ENCODE assay signal across 21 cellular contexts in the genomic region with DNA sequence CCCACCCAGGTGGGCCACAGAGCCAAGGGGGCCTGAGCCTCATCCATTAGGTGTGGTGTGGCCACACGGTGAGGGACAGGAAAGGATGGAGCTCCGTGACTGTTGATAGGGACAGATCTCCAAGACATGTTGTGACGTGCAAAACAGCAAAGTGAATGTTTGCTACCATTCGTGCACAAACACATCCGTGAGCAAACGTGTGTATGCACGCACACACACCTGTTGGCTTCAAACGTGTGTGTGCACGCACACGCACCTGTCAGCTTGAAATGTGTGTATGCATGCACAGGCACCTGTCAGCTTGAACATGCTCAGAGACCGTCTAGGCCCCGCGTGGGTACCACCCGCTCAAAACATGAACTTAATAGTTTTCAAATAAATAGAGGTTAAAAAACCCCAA. TPM values are rescaled to one million over a fixed set of nuclear protein-coding genes. Genes with fewer than 3 reads are reported as not detected.
DNase-seq lines count a peak whose midpoint lies in the region; ATAC-seq, FAIRE-seq and TF ChIP-seq lines count a peak whose summit lies in the region.
"Had no signal": no experiment of that assay in that cellular context is flagged by ENCODE, and none has a peak within 500 bp of the region (broad histone marks: within the 10 kb centered on the region; RNA-seq: fewer than 3 reads in every experiment).

No MANE protein-coding gene starts in this region.

- no peak overlapping the region for H4K91ac ChIP-seq in H1 (replicated peaks; ENCODE audit: insufficient read length, low read length)

- SMC1A ChIA-PET in GM12878 (lab: Charles Lee; ENCODE audit: uncharacterized antibody, unreplicated experiment), result interaction anchor here (0.5 kb wide), 1 partner anchor 456 kb away, joined by 3 read pairs; no protein-coding TSS in a partner anchor

- no peak for FAIRE-seq in GM12878 (lab: Jason Lieb, UNC)
- no peak for FAIRE-seq in H1 (lab: Jason Lieb, UNC)
- FAIRE-seq: G401.6, GM12891, GM18507 had no signal

- no peaks in the 10 kb centered on the region; the same call in 2 of the 3 replicates for H3K9me3 ChIP-seq in GM12878 (replicated peaks; ENCODE audit: control insufficient read depth, insufficient read depth, low read length)
- peaks cover 3 to 4% of the 10 kb centered on the region in 2 experiments; a peak in 1 of 4 replicates for H3K9me3 ChIP-seq in H1 (ENCODE audit: insufficient read depth in 2 of 2, low read depth in 1 of 2, low read length in 1 of 2)
- H3K9me3 ChIP-seq in osteoblast (ENCODE audit: low read depth, low read length), result no peaks in the 10 kb centered on the region
- H3K9me3 ChIP-seq: BLaER1, Caco-2 had no signal

- H3K79me2 ChIP-seq in GM12878 (ENCODE audit: control insufficient read depth, insufficient read depth, low read length) (no peaks in the 10 kb centered on the region), H1 (ENCODE audit: control insufficient read depth in 1 of 2, insufficient read depth in 2 of 2, low read length in 2 of 2) (no peaks in the 10 kb centered on the region), osteoblast (ENCODE audit: insufficient read depth, low read length) (no peaks in the 10 kb centered on the region)

- TF ChIP-seq EP300 in GM12878 (IDR thresholded peaks at IDR 0.05; ENCODE audit: borderline replicate concordance in 1 of 2, control insufficient read depth in 1 of 2, low read depth in 2 of 2, low read length in 2 of 2), result no peak
- no peak for TF ChIP-seq EP300 in H1 (IDR thresholded peaks at IDR 0.05; ENCODE audit: borderline replicate concordance in 1 of 2, low read depth in 2 of 2, low read length in 2 of 2)

- H3K23me2 ChIP-seq in H1 (ENCODE audit: low read depth, low read length), result peaks cover 5% of the 10 kb centered on the region

- no peak overlapping the region for H3K4me3 ChIP-seq in GM12878
- no peak overlapping the region for H3K4me3 ChIP-seq in H1 (ENCODE audit: extremely low read depth in 1 of 4, insufficient read depth in 2 of 4, low read depth in 3 of 4, low read length in 4 of 4)
- H3K4me3 ChIP-seq in osteoblast (ENCODE audit: insufficient read depth, low read length), result no peak overlapping the region
- H3K4me3 ChIP-seq: BLaER1 had no signal

- H3K9ac ChIP-seq in GM12878 (ENCODE audit: control insufficient read depth, insufficient read depth, low read length) (no peak overlapping the region), H1 (replicated peaks in 1 of 4; ENCODE audit: extremely low read depth in 1 of 4, low read depth in 3 of 4, low read length in 3 of 4) (no peak overlapping the region)
- H3K9ac ChIP-seq: BLaER1 had no signal

- H3K56ac ChIP-seq in H1 (replicated peaks; ENCODE audit: insufficient read length, low read depth, low read length), result no peak overlapping the region

- H3K4ac ChIP-seq in H1 (replicated peaks; ENCODE audit: insufficient read length, low read depth, low read length), result no peak overlapping the region

- H4K8ac ChIP-seq in H1 (ENCODE audit: extremely low read depth, insufficient read depth, low read length), result peak overlapping the region; percentile 38; the same call in 1 of the 2 replicates

- H3K27me3 ChIP-seq in GM12878 (replicated peaks in 1 of 2; ENCODE audit: control insufficient read depth in 2 of 2, insufficient read depth in 2 of 2, low read length in 1 of 2) (no peaks in the 10 kb centered on the region), H1 (replicated peaks in 1 of 4; ENCODE audit: control insufficient read depth in 3 of 4, extremely low read depth in 1 of 4, insufficient read depth in 3 of 4, low read length in 3 of 4) (no peaks in the 10 kb centered on the region; a peak in 1 of 7 replicates), foreskin keratinocyte (peaks cover 38% of the 10 kb centered on the region), osteoblast (ENCODE audit: insufficient read depth, low read length) (no peaks in the 10 kb centered on the region)

- H3K4me1 ChIP-seq in GM12878 (ENCODE audit: control insufficient read depth, insufficient read depth, low read length), result no peaks in the 10 kb centered on the region
- 0 out of 7 replicates have a peak, but pooled peaks cover 0 to 2% (median 0%) of the 10 kb centered on the region in 4 experiments for H3K4me1 ChIP-seq in H1 (replicated peaks in 1 of 4; ENCODE audit: control insufficient read depth in 3 of 4, insufficient read depth in 4 of 4, low read length in 3 of 4)
- H3K4me1 ChIP-seq in foreskin keratinocyte, result no peaks in the 10 kb centered on the region
- H3K4me1 ChIP-seq in osteoblast (ENCODE audit: insufficient read depth, low read length), result no peaks in the 10 kb centered on the region
- H3K4me1 ChIP-seq: Caco-2 had no signal

- H2BK20ac ChIP-seq in H1 (ENCODE audit: low read length), result no peak overlapping the region

- DNase-seq in GM12878 (ENCODE audit: low read depth, low spot score) (no peak), H1 (ENCODE audit: low read depth in 1 of 2, low spot score in 2 of 2) (no peak), foreskin keratinocyte (peak; percentile 58 to 63), osteoblast (ENCODE audit: insufficient read length, low spot score, missing footprints) (peak; percentile 19), HK-2 (ENCODE audit: unreplicated experiment) (no peak), SHP77 treated with DMSO at 0.1 percent for 48 hours (lab: John Stamatoyannopoulos, UW) (no peak)
- DNase-seq: Caco-2; CD4-positive, CD25-positive, alpha-beta regulatory T cell; CD8-positive, alpha-beta T cell; DMS153; DND-41; GOT3; H7; HCEC 1CT had no signal

- H4K20me1 ChIP-seq in GM12878 (ENCODE audit: control insufficient read depth, insufficient read depth) (no peaks in the 10 kb centered on the region), H1 (replicated peaks in 1 of 2; ENCODE audit: control insufficient read depth in 1 of 2, insufficient read depth in 2 of 2, low read length in 2 of 2) (peaks cover 0 to 5% of the 10 kb centered on the region in 2 experiments), osteoblast (ENCODE audit: insufficient read depth, low read length) (no peaks in the 10 kb centered on the region)

- no peak overlapping the region for H2AK5ac ChIP-seq in H1 (ENCODE audit: low read depth, low read length)

- RAD21 ChIA-PET in GM12878 (lab: Charles Lee; ENCODE audit: unreplicated experiment), result interaction anchor here (0.6 kb wide), 1 partner anchor 13 kb away, joined by 3 read pairs; no protein-coding TSS in a partner anchor

- TF ChIP-seq CTCF in GM12878 (IDR thresholded peaks at IDR 0.05 in 2 of 3, conservative IDR thresholded peaks at IDR 0.05 in 1 of 3; ENCODE audit: control insufficient read depth in 2 of 3, extremely low read depth in 1 of 3, insufficient read depth in 1 of 3, low read depth in 3 of 3, low read length in 3 of 3) (no peak), H1 (IDR thresholded peaks at IDR 0.05; ENCODE audit: control extremely low read depth in 1 of 3, insufficient read depth in 1 of 3, low read depth in 1 of 3, low read length in 3 of 3) (no peak), foreskin keratinocyte (conservative IDR thresholded peaks at IDR 0.05) (no peak), osteoblast (IDR thresholded peaks at IDR 0.05; ENCODE audit: extremely low read depth, low read depth, low read length) (no peak)

- H2BK12ac ChIP-seq in H1 (ENCODE audit: low read depth, low read length), result no peak overlapping the region

- H3K23ac ChIP-seq in H1 (ENCODE audit: insufficient read length), result no peak overlapping the region

- intact Hi-C loops in GM12878 (cut with micrococcal nuclease; ENCODE audit: unreplicated experiment), result loop anchor here (5.0 kb wide), 1 partner anchor 342 kb away; no protein-coding TSS in a partner anchor

- CTCF ChIA-PET in GM12878 (lab: Yijun Ruan, JAX) (interaction anchor here (1.3 kb wide), 1 partner anchor 12 kb away, joined by 4 read pairs; no protein-coding TSS in a partner anchor), H1 (lab: Charles Lee; ENCODE audit: partially characterized antibody) (interaction anchor here (0.5 to 14.4 kb wide), 6 partner anchors 11 to 277 kb away, joined by 3 to 170 read pairs (median 4); no protein-coding TSS in a partner anchor)

- 0 out of 2 replicates have a peak overlapping the region, but pooled peaks have one; percentile 9 for H2BK5ac ChIP-seq in H1 (ENCODE audit: low read depth, low read length)

- H2AFZ ChIP-seq in GM12878 (ENCODE audit: control insufficient read depth, low read depth, low read length), result no peak overlapping the region
- no peak overlapping the region for H2AFZ ChIP-seq in H1 (ENCODE audit: low read length)
- H2AFZ ChIP-seq in osteoblast (ENCODE audit: low read length), result no peak overlapping the region

- H3K79me1 ChIP-seq in H1 (ENCODE audit: low read depth, low read length), result peaks cover 2% of the 10 kb centered on the region; the same call in 1 of the 2 replicates

- H2BK120ac ChIP-seq in H1 (replicated peaks; ENCODE audit: low read depth, low read length), result no peak overlapping the region

- H3K4me2 ChIP-seq in GM12878 (ENCODE audit: control insufficient read depth, insufficient read depth), result no peak overlapping the region
- no peak overlapping the region for H3K4me2 ChIP-seq in H1 (ENCODE audit: insufficient read depth in 1 of 2, low read depth in 2 of 2, low read length in 2 of 2)
- no peak overlapping the region for H3K4me2 ChIP-seq in osteoblast (ENCODE audit: insufficient read depth, low read length)
- H3K4me2 ChIP-seq: BLaER1 had no signal

- in situ Hi-C loops in GM12878 (cut with MboI), result loop anchor here (25.0 kb wide), 2 partner anchors 327 to 452 kb away; partner anchors contain the start of genes KLHL36 and MEAK7

- POLR2A ChIA-PET in GM12878 (lab: Charles Lee) (no interaction called here), H1 (lab: Charles Lee; ENCODE audit: partially characterized antibody) (no interaction called here)

- H3K14ac ChIP-seq in H1 (ENCODE audit: insufficient read length), result no peak overlapping the region

- no TSS peak for BruUV-seq in GM12878 (replicated peaks; lab: Mats Ljungman, UMichigan)

- H3K18ac ChIP-seq in H1 (ENCODE audit: extremely low read depth, low read length), result no peak overlapping the region

- WGBS in GM12878 (ENCODE audit: insufficient coverage, insufficient replicate concordance, low lambda C conversion rate, missing lambda C conversion rate), result 66% methylated on average over 14 of the region's 14 CpGs
- WGBS in H1 (ENCODE audit: extremely low coverage in 1 of 2, insufficient coverage in 1 of 2, insufficient read length in 1 of 2, insufficient replicate concordance in 2 of 2, low coverage in 1 of 2, low lambda C conversion rate in 2 of 2, missing lambda C conversion rate in 1 of 2), 2 experiments, result 84% methylated on average over 14 of the region's 14 CpGs; no CpG with 5 or more reads in 1 of the 2 experiments

- TF ChIP-seq POLR2A in GM12878 (IDR thresholded peaks at IDR 0.05; ENCODE audit: low read depth, low read length) (no peak), H1 (IDR thresholded peaks at IDR 0.05; ENCODE audit: control extremely low read depth in 1 of 2, low read depth in 2 of 2, low read length in 2 of 2) (no peak)

- ATAC-seq in GM12878 (no peak), foreskin keratinocyte (peak; percentile 34), HG03442 (IDR thresholded peaks at IDR 0.05; ENCODE audit: unreplicated experiment) (no peak), HG02981 (IDR thresholded peaks at IDR 0.05; ENCODE audit: unreplicated experiment) (no peak)
- ATAC-seq: CD8-positive, alpha-beta T cell had no signal

- 0 out of 2 replicates have a peak overlapping the region, but pooled peaks have one; percentile 25 for H2BK15ac ChIP-seq in H1 (ENCODE audit: low read length)

- H3K27ac ChIP-seq in GM12878 (ENCODE audit: control insufficient read depth, insufficient read depth) (no peak overlapping the region), H1 (ENCODE audit: low read depth, low read length) (no peak overlapping the region), foreskin keratinocyte (no peak overlapping the region), osteoblast (ENCODE audit: low read depth, low read length) (no peak overlapping the region)
- H3K27ac ChIP-seq: BLaER1, C4-2B had no signal

- H4K5ac ChIP-seq in H1 (ENCODE audit: insufficient read length, low read depth, low read length), result no peak overlapping the region

- H3K36me3 ChIP-seq in GM12878 (ENCODE audit: control insufficient read depth in 2 of 2, insufficient read depth in 2 of 2, low read length in 1 of 2), result no peaks in the 10 kb centered on the region
- H3K36me3 ChIP-seq in H1 (ENCODE audit: control insufficient read depth in 2 of 4, insufficient read depth in 4 of 4, low read length in 3 of 4), result no peaks in the 10 kb centered on the region
- H3K36me3 ChIP-seq in osteoblast (ENCODE audit: insufficient read depth, low read length), result no peaks in the 10 kb centered on the region
- H3K36me3 ChIP-seq: BLaER1 had no signal

- TF ChIP-seq RAD21 in GM12878 (IDR thresholded peaks at IDR 0.05; ENCODE audit: insufficient read depth, low read depth, low read length) (no peak), H1 (IDR thresholded peaks at IDR 0.05 in 1 of 2, conservative IDR thresholded peaks at IDR 0.05 in 1 of 2; ENCODE audit: low read depth in 2 of 2, low read length in 2 of 2) (no peak)

RNA-seq across cellular contexts. Expression of gene ZDHHC7, which starts 46.6 kb away (rescaled TPM):
- total RNA-seq in GM12878 (2013; cell fraction: nucleolus; rRNA removed), result 27.1 and 33.1 TPM in 2 replicates
- 21.7 and 26.0 TPM in 2 replicates for total RNA-seq in GM12878 (2014; rRNA removed)
- total RNA-seq in GM12878 (2014; rRNA removed; fragmentation: Illumina TruSeq; extraction: Trizol), result 17.9 and 18.8 TPM in 2 replicates
- total RNA-seq in GM12878 (2021), result 23.3 and 23.8 TPM in 2 replicates
- 13.8 TPM for polyA plus RNA-seq in GM12878 (2011; ENCODE audit: low read depth)
- 12.6 and 19.4 TPM in 2 replicates for polyA plus RNA-seq in GM12878 (2011; rRNA removed)
- polyA plus RNA-seq in GM12878 (2011; cell fraction: cytosol; rRNA removed), result 33.2 and 37.3 TPM in 2 replicates
- 26.3 and 37.5 TPM in 2 replicates for polyA plus RNA-seq in GM12878 (2011; cell fraction: nucleus; rRNA removed)
- polyA plus RNA-seq in GM12878 (2012), result 18.0 and 19.3 TPM in 2 replicates
- polyA plus RNA-seq in GM12878 (2014; fragmentation: Illumina TruSeq; extraction: Trizol), result 25.4 and 29.0 TPM in 2 replicates
- polyA plus RNA-seq in GM12878 (2014; fragmentation: Nextera tagmentation; extraction: Ambion mirVana), result 1 to 10 TPM in 1 of 2 experiments, under 1 TPM in 1; 0.87 to 2.8 TPM
- polyA plus RNA-seq in GM12878 (2014; rRNA removed), result 21.4 and 22.3 TPM in 2 replicates
- 10 to 100 TPM; 12.9 to 20.7 TPM for polyA plus RNA-seq in GM12878 (2016; fragmentation: Nextera tagmentation; extraction: Ambion mirVana)
- polyA minus RNA-seq in GM12878 (2011; rRNA and poly(A)+ RNA removed), result 11.7 and 18.3 TPM in 2 replicates
- polyA minus RNA-seq in GM12878 (2011; cell fraction: cytosol; rRNA and poly(A)+ RNA removed), result 6.9 and 10.5 TPM in 2 replicates
- polyA minus RNA-seq in GM12878 (2011; cell fraction: nucleus; rRNA and poly(A)+ RNA removed), result 6.6 and 9.9 TPM in 2 replicates
- 40.5 and 43.5 TPM in 2 replicates for total RNA-seq in H1 (2021; fragmentation: NEBNext Ultra II Directional; extraction: Animal tissue kit (Norgen Biotek cat#: 25700))
- 56.3 and 125 TPM in 2 replicates for polyA plus RNA-seq in H1 (2011; rRNA removed)
- 45.4 TPM for polyA plus RNA-seq in H1 (2011; cell fraction: cytosol; rRNA removed)
- 67.9 TPM for polyA plus RNA-seq in H1 (2011; cell fraction: nucleus; rRNA removed)
- 28.9 to 38.4 TPM (median 30.3 TPM) in 4 replicates for polyA plus RNA-seq in H1 (2012, experiment 1 of 2)
- polyA plus RNA-seq in H1 (2012, experiment 2 of 2), result 19.1 TPM
- polyA plus RNA-seq in H1 (2013, experiment 1 of 2), result 31.1 TPM
- 32.2 TPM for polyA plus RNA-seq in H1 (2013, experiment 2 of 2)
- polyA minus RNA-seq in H1 (2011; rRNA and poly(A)+ RNA removed), result 46.1 and 48.2 TPM in 2 replicates
- 21.2 TPM for polyA minus RNA-seq in H1 (2011; cell fraction: cytosol; rRNA and poly(A)+ RNA removed)
- 19.7 TPM for polyA minus RNA-seq in H1 (2011; cell fraction: nucleus; rRNA and poly(A)+ RNA removed)
- 45.3 and 50.0 TPM in 2 replicates for total RNA-seq in foreskin keratinocyte
- 25.7 and 31.8 TPM in 2 replicates for polyA plus RNA-seq in foreskin keratinocyte
- 134 and 139 TPM in 2 replicates for total RNA-seq in osteoblast

Comparison
In these comparisons a context has a peak if more than half of its experiments do, and no peak if none do; other contexts are left out.
1. DNase-seq: peak in foreskin keratinocyte (2 of 2) and osteoblast (single experiment); none in GM12878 (single experiment), H1 (0 of 2), HK-2 (single experiment) and SHP77 treated with DMSO at 0.1 percent for 48 hours (single experiment).